22 cellular contexts compared by ENCODE assay signal in the genomic region with DNA sequence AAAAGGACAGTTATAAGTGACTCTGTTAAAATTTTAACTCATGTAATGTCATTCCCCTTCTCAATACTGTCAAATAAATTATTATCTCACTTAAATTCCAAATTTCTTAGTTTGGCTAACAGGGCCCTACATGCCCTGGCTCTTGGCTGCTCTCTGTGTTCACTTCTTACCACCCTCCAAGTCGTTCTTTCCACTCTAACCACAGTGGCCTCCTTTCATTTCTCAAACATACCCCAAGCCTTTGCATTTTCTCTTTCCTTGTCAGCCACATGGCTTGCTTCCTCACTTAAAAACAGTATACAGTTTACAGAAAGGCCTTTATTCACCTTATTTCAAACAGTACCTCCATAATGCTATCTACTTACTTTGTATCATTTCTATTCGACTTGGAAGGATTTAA.
DNase-seq lines count a peak whose midpoint lies in the region; ATAC-seq and TF ChIP-seq lines count a peak whose summit lies in the region.
"Had no signal": no experiment of that assay in that cellular context is flagged by ENCODE, and none has a peak within 500 bp of the region (broad histone marks: within the 10 kb centered on the region; RNA-seq: fewer than 3 reads in every experiment).

No MANE protein-coding gene starts in this region.

- H3K36me3 ChIP-seq in OCI-LY1 (ENCODE audit: insufficient read depth, low read length), result no peaks in the 10 kb centered on the region

- H2AFZ ChIP-seq in OCI-LY1 (ENCODE audit: low read length), result no peak overlapping the region; the same call in 1 of the 2 replicates
- H2AFZ ChIP-seq: GM23338, PC-9 had no signal

- no peaks in the 10 kb centered on the region for H3K79me2 ChIP-seq in OCI-LY1 (ENCODE audit: insufficient read depth, low read length)

- no peaks in the 10 kb centered on the region for H3F3A ChIP-seq in OCI-LY1 (ENCODE audit: insufficient read depth, low read length)

- H4K20me1 ChIP-seq in OCI-LY1 (ENCODE audit: insufficient read depth, low read length), result no peaks in the 10 kb centered on the region

- H3K9me2 ChIP-seq in OCI-LY1 (ENCODE audit: low read depth, low read length), result no peaks in the 10 kb centered on the region

- H3K27ac ChIP-seq in OCI-LY1 (ENCODE audit: low read depth, low read length, poor library complexity, severe bottlenecking), result peak overlapping the region; percentile 34
- H3K27ac ChIP-seq: C4-2B, PC-9, RWPE1 had no signal

- peaks cover 3% of the 10 kb centered on the region; the same call in 1 of the 2 replicates for H3K9me3 ChIP-seq in OCI-LY1 (ENCODE audit: low read length)

- no peak overlapping the region for H3K9ac ChIP-seq in OCI-LY1 (ENCODE audit: low read length)

- no peak overlapping the region for H3K4me2 ChIP-seq in OCI-LY1 (ENCODE audit: low read length)
- H3K4me2 ChIP-seq: GM23338, PC-9 had no signal

- TF ChIP-seq CTCF in OCI-LY1 (IDR thresholded peaks at IDR 0.05; ENCODE audit: low read length), result no peak

- H3K4me3 ChIP-seq in OCI-LY1 (ENCODE audit: low read depth, low read length, poor library complexity, severe bottlenecking), result no peak overlapping the region
- H3K4me3 ChIP-seq: GM23338, PC-9 had no signal

- H3K27me3 ChIP-seq in OCI-LY1 (ENCODE audit: insufficient read depth, low read length), result no peaks in the 10 kb centered on the region

- no peak for DNase-seq in islet precursor cell
- no peak for DNase-seq in effector CD4-positive, alpha-beta T cell
- no peak for DNase-seq in COLO668 (lab: John Stamatoyannopoulos, UW; ENCODE audit: unreplicated experiment)
- DNase-seq: ACHN, DMS 273 treated with DMSO at 0.1 percent for 48 hours, GDM1, HCEC 1CT, NCI-H1105 treated with DMSO at 0.1 percent for 48 hours, NCI-H1694 treated with DMSO at 0.1 percent for 48 hours, NCI-H2227 treated with DMSO at 0.1 percent for 48 hours, NCI-H510A treated with DMSO at 0.1 percent for 48 hours, NCI-H774, PC-9, SIG-M5, T1000 had no signal

- H3K4me1 ChIP-seq in OCI-LY1 (ENCODE audit: insufficient read depth, low read length, severe bottlenecking), result peaks cover 6% of the 10 kb centered on the region

- peak; percentile 76 for ATAC-seq in GM21717 (IDR thresholded peaks at IDR 0.05; ENCODE audit: unreplicated experiment)
- peak; percentile 87 for ATAC-seq in HG03025 (IDR thresholded peaks at IDR 0.05; ENCODE audit: low FRiP score, unreplicated experiment)
- ATAC-seq in GM21528 (IDR thresholded peaks at IDR 0.05; ENCODE audit: low FRiP score, unreplicated experiment), result no peak
- ATAC-seq: GM23338 had no signal
